ENCODE assay signal across 1 cellular context in genomic region chr15:58528197-58528870, GRCh38.
TF ChIP-seq lines count a peak whose summit lies in the region.

No MANE protein-coding gene starts in this region.

TF ChIP-seq in HepG2, 621 proteins besides CTCF, POLR2A, EP300 and RAD21 (continued from another document and continues in another):
- no peak for TF ChIP-seq AFF4 (CRISPR knock-in tag; IDR thresholded peaks at IDR 0.05)
- TF ChIP-seq ATF2 (CRISPR knock-in tag; IDR thresholded peaks at IDR 0.05), result peak; percentile 52; the same call in 1 of the 2 replicates
- no peak for TF ChIP-seq NR1H2 (CRISPR knock-in tag; IDR thresholded peaks at IDR 0.05; ENCODE audit: borderline replicate concordance, low read depth)
- no peak for TF ChIP-seq MTERF4 (CRISPR knock-in tag; IDR thresholded peaks at IDR 0.05)
- TF ChIP-seq SALL2 (CRISPR knock-in tag; IDR thresholded peaks at IDR 0.05), result 0 out of 2 replicates have a peak, but pooled peaks have one; percentile 84
- no peak for TF ChIP-seq THAP8 (CRISPR knock-in tag; IDR thresholded peaks at IDR 0.05; ENCODE audit: borderline replicate concordance)
- TF ChIP-seq NR2F6 (IDR thresholded peaks at IDR 0.05), result peak; percentile 63
- peak; percentile 45; the same call in 1 of the 2 replicates for TF ChIP-seq NR2F6 (CRISPR knock-in tag; IDR thresholded peaks at IDR 0.05)
- TF ChIP-seq ZNF607 (CRISPR knock-in tag; IDR thresholded peaks at IDR 0.05; ENCODE audit: borderline replicate concordance), result no peak
- no peak for TF ChIP-seq ZBTB14 (CRISPR knock-in tag; IDR thresholded peaks at IDR 0.05)
- TF ChIP-seq ZNF207 (IDR thresholded peaks at IDR 0.05; ENCODE audit: borderline replicate concordance), result no peak
- no peak for TF ChIP-seq PAF1 (CRISPR knock-in tag; IDR thresholded peaks at IDR 0.05)
- peak; percentile 60 for TF ChIP-seq TFE3 (CRISPR knock-in tag; IDR thresholded peaks at IDR 0.05)
- TF ChIP-seq DBP (CRISPR knock-in tag; IDR thresholded peaks at IDR 0.05; ENCODE audit: not compliant biosample characterization), result no peak
- no peak for TF ChIP-seq GMEB2 (CRISPR knock-in tag; IDR thresholded peaks at IDR 0.05; ENCODE audit: low read depth)
- no peak for TF ChIP-seq ZIK1 (CRISPR knock-in tag; IDR thresholded peaks at IDR 0.05; ENCODE audit: borderline replicate concordance, low read depth)
- TF ChIP-seq ZNF800 (CRISPR knock-in tag; IDR thresholded peaks at IDR 0.05), result no peak
- no peak for TF ChIP-seq SYNCRIP (IDR thresholded peaks at IDR 0.05; ENCODE audit: insufficient read depth, low read depth, low read length)
- no peak for TF ChIP-seq SNAI1 (CRISPR knock-in tag; IDR thresholded peaks at IDR 0.05; ENCODE audit: borderline replicate concordance)
- peak; percentile 40; the same call in 1 of the 2 replicates for TF ChIP-seq ZNF710 (CRISPR knock-in tag; IDR thresholded peaks at IDR 0.05; ENCODE audit: borderline replicate concordance)
- 0 out of 2 replicates have a peak, but pooled peaks have one; percentile 65 for TF ChIP-seq ZNF766 (CRISPR knock-in tag; IDR thresholded peaks at IDR 0.05; ENCODE audit: borderline replicate concordance)
- no peak for TF ChIP-seq ZNF572 (CRISPR knock-in tag; IDR thresholded peaks at IDR 0.05)
- TF ChIP-seq KLF6 (CRISPR knock-in tag; IDR thresholded peaks at IDR 0.05), result no peak
- no peak for TF ChIP-seq NR3C1 (CRISPR knock-in tag; IDR thresholded peaks at IDR 0.05)
- no peak for TF ChIP-seq SRSF9 (IDR thresholded peaks at IDR 0.05; ENCODE audit: borderline replicate concordance, insufficient read depth, low read depth, low read length, poor library complexity, severe bottlenecking)
- no peak for TF ChIP-seq ZFP37 (CRISPR knock-in tag; IDR thresholded peaks at IDR 0.05; ENCODE audit: borderline replicate concordance)
- no peak for TF ChIP-seq RFX1 (IDR thresholded peaks at IDR 0.05)
- TF ChIP-seq ZNF883 (CRISPR knock-in tag; IDR thresholded peaks at IDR 0.05; ENCODE audit: not compliant biosample characterization), result no peak
- TF ChIP-seq GABPB1 (CRISPR knock-in tag; IDR thresholded peaks at IDR 0.05), result no peak
- no peak for TF ChIP-seq ZBTB42 (CRISPR knock-in tag; IDR thresholded peaks at IDR 0.05)
- peak; percentile 32 for TF ChIP-seq HNF4A (CRISPR knock-in tag; IDR thresholded peaks at IDR 0.05)
- TF ChIP-seq ZNF24 (IDR thresholded peaks at IDR 0.05), result no peak
- no peak for TF ChIP-seq SMARCC2 (IDR thresholded peaks at IDR 0.05)
- TF ChIP-seq ZNF333 (CRISPR knock-in tag; IDR thresholded peaks at IDR 0.05; ENCODE audit: borderline replicate concordance), result no peak
- TF ChIP-seq XBP1 (CRISPR knock-in tag; IDR thresholded peaks at IDR 0.05), result no peak
- TF ChIP-seq ZBTB46 (CRISPR knock-in tag; IDR thresholded peaks at IDR 0.05; ENCODE audit: borderline replicate concordance), result no peak
- no peak for TF ChIP-seq IKZF1 (IDR thresholded peaks at IDR 0.05)
- no peak for TF ChIP-seq MATR3 (CRISPR knock-in tag; IDR thresholded peaks at IDR 0.05)
- no peak for TF ChIP-seq JARID2 (CRISPR knock-in tag; IDR thresholded peaks at IDR 0.05; ENCODE audit: insufficient replicate concordance)
- TF ChIP-seq ISL2 (CRISPR knock-in tag; IDR thresholded peaks at IDR 0.05), result peak; percentile 71; the same call in 1 of the 2 replicates
- TF ChIP-seq HNF4G (IDR thresholded peaks at IDR 0.05; ENCODE audit: borderline replicate concordance, low read depth, low read length), result no peak
- no peak for TF ChIP-seq HNF4G (CRISPR knock-in tag; IDR thresholded peaks at IDR 0.05; ENCODE audit: borderline replicate concordance, low read depth)
- TF ChIP-seq PITX1 (CRISPR knock-in tag; IDR thresholded peaks at IDR 0.05), result peak; percentile 76; the same call in 1 of the 2 replicates
- TF ChIP-seq HNRNPK (IDR thresholded peaks at IDR 0.05; ENCODE audit: low read depth, low read length, poor library complexity, severe bottlenecking), result no peak
- no peak for TF ChIP-seq ZNF619 (CRISPR knock-in tag; IDR thresholded peaks at IDR 0.05)
- TF ChIP-seq ZNF850 (CRISPR knock-in tag; conservative IDR thresholded peaks at IDR 0.05), result no peak
- TF ChIP-seq RCOR2 (CRISPR knock-in tag; IDR thresholded peaks at IDR 0.05), result peak; percentile 92
- TF ChIP-seq RBAK (CRISPR knock-in tag; IDR thresholded peaks at IDR 0.05), result no peak
- no peak for TF ChIP-seq SMAD1 (CRISPR knock-in tag; IDR thresholded peaks at IDR 0.05; ENCODE audit: borderline replicate concordance, low read depth)
